In genomic region chr2:38475567-38475881, GRCh38 we compare ENCODE assay signal across 15 cellular contexts.
DNase-seq lines count a peak whose midpoint lies in the region; ATAC-seq and TF ChIP-seq lines count a peak whose summit lies in the region.
"Had no signal": no experiment of that assay in that cellular context is flagged by ENCODE, and none has a peak within 500 bp of the region (broad histone marks: within the 10 kb centered on the region; RNA-seq: fewer than 3 reads in every experiment).

No MANE protein-coding gene starts in this region.

- DNase-seq in NCI-H526 (lab: John Stamatoyannopoulos, UW) (peak; percentile 87 to 94), esophagus muscularis mucosa (ENCODE audit: extremely low spot score) (no peak), sigmoid colon (no peak), brain microvascular endothelial cell (no peak), DMS114 treated with DMSO at 0.1 percent for 48 hours (lab: John Stamatoyannopoulos, UW; ENCODE audit: unreplicated experiment) (no peak)
- DNase-seq in stimulated activated naive B cell treated with anti-CD40 and anti-IgM and Interleukin-4, amounts not matched to agents 10 μg/mL and 1 μg/mL and 100 μg/mL, for 72 hours, result no peak
- no peak for DNase-seq in activated naive CD8-positive, alpha-beta T cell treated with anti-CD3 and anti-CD28 coated beads, Interleukin-2, amount 50 U/mL, for 24 hours
- DNase-seq: BE2C; CD4-positive, alpha-beta memory T cell; DND-41; GDM1 had no signal

- 88% methylated on average over 3 of the region's 3 CpGs for WGBS in esophagus muscularis mucosa
- 93% methylated on average over 3 of the region's 3 CpGs for WGBS in sigmoid colon, 2 donors

- peak overlapping the region; percentile 8; the same call in 1 of the 2 replicates for H3K4me2 ChIP-seq in OCI-LY3 (ENCODE audit: low read length)
- H3K4me2 ChIP-seq: A549 had no signal

- H3K27me3 ChIP-seq in OCI-LY3 (ENCODE audit: low read depth, low read length) (peaks cover 29% of the 10 kb centered on the region), esophagus muscularis mucosa (no peaks in the 10 kb centered on the region), sigmoid colon (no peaks in the 10 kb centered on the region), brain microvascular endothelial cell (replicated peaks) (peaks cover 4% of the 10 kb centered on the region)
- H3K27me3 ChIP-seq: BE2C had no signal

- H3K79me2 ChIP-seq in OCI-LY3 (ENCODE audit: low read length), result no peaks in the 10 kb centered on the region

- TF ChIP-seq EP300 in esophagus muscularis mucosa (IDR thresholded peaks at IDR 0.05), result no peak
- no peak for TF ChIP-seq EP300 in sigmoid colon (IDR thresholded peaks at IDR 0.05)

- ATAC-seq in stimulated activated naive B cell treated with anti-CD40 and anti-IgM and Interleukin-4, amounts not matched to agents 10 μg/mL and 1 μg/mL and 100 μg/mL, for 72 hours (replicated peaks), result no peak
- ATAC-seq in activated naive CD8-positive, alpha-beta T cell treated with anti-CD3 and anti-CD28 coated beads, Interleukin-2, amount 50 U/mL, for 24 hours, result no peak
- ATAC-seq: A549 had no signal

- H3K9ac ChIP-seq in OCI-LY3 (ENCODE audit: low read length), result no peak overlapping the region

- no peak for TF ChIP-seq CTCF in OCI-LY3 (IDR thresholded peaks at IDR 0.05; ENCODE audit: low read depth, low read length)
- no peak for TF ChIP-seq CTCF in esophagus muscularis mucosa (IDR thresholded peaks at IDR 0.05)
- TF ChIP-seq CTCF in sigmoid colon (IDR thresholded peaks at IDR 0.05), result no peak
- TF ChIP-seq CTCF in brain microvascular endothelial cell (IDR thresholded peaks at IDR 0.05; ENCODE audit: low read depth, low read length, missing control alignments), result no peak

- no peak overlapping the region for H3K27ac ChIP-seq in OCI-LY3 (ENCODE audit: low read length)
- H3K27ac ChIP-seq in esophagus muscularis mucosa (replicated peaks in 1 of 4), result peak overlapping the region; percentile 68 to 74 (median 69)
- peak overlapping the region; percentile 15 to 60 (median 46) for H3K27ac ChIP-seq in sigmoid colon
- no peak overlapping the region for H3K27ac ChIP-seq in brain microvascular endothelial cell
- H3K27ac ChIP-seq: A549, C4-2B had no signal

- H2AFZ ChIP-seq in OCI-LY3 (ENCODE audit: low read depth, low read length), result no peak overlapping the region

- H3K36me3 Mint-ChIP-seq in stimulated activated naive B cell treated with anti-CD40 and anti-IgM and Interleukin-4, amounts not matched to agents 10 μg/mL and 1 μg/mL and 100 μg/mL, for 72 hours, result peaks cover under 1 to 2% of the 10 kb centered on the region in 2 donors
- H3K36me3 Mint-ChIP-seq in activated naive CD8-positive, alpha-beta T cell treated with anti-CD3 and anti-CD28 coated beads, Interleukin-2, amount 50 U/mL, for 24 hours (ENCODE audit: low read depth), result no peaks in the 10 kb centered on the region
- H3K36me3 Mint-ChIP-seq: CD4-positive, alpha-beta memory T cell had no signal

- intact Hi-C loops in esophagus muscularis mucosa (cut with DNase I), result no loop called here
- intact Hi-C loops in sigmoid colon (cut with DNase I), result no loop called here

- peaks cover 6 to 10% of the 10 kb centered on the region in 2 donors for H3K9me3 Mint-ChIP-seq in stimulated activated naive B cell treated with anti-CD40 and anti-IgM and Interleukin-4, amounts not matched to agents 10 μg/mL and 1 μg/mL and 100 μg/mL, for 72 hours
- H3K9me3 Mint-ChIP-seq in activated naive CD8-positive, alpha-beta T cell treated with anti-CD3 and anti-CD28 coated beads, Interleukin-2, amount 50 U/mL, for 24 hours, result peaks cover 7% of the 10 kb centered on the region

- peaks cover 27 to 50% of the 10 kb centered on the region in 2 donors for H3K27me3 Mint-ChIP-seq in stimulated activated naive B cell treated with anti-CD40 and anti-IgM and Interleukin-4, amounts not matched to agents 10 μg/mL and 1 μg/mL and 100 μg/mL, for 72 hours
- peaks cover 18% of the 10 kb centered on the region for H3K27me3 Mint-ChIP-seq in activated naive CD8-positive, alpha-beta T cell treated with anti-CD3 and anti-CD28 coated beads, Interleukin-2, amount 50 U/mL, for 24 hours

- H3K4me3 ChIP-seq in OCI-LY3 (ENCODE audit: low read length), result no peak overlapping the region
- no peak overlapping the region for H3K4me3 ChIP-seq in esophagus muscularis mucosa
- no peak overlapping the region for H3K4me3 ChIP-seq in sigmoid colon
- H3K4me3 ChIP-seq in brain microvascular endothelial cell (ENCODE audit: low read depth, low read length), result no peak overlapping the region
- H3K4me3 ChIP-seq: A549, HAP-1 had no signal

- H4K20me1 ChIP-seq in OCI-LY3 (ENCODE audit: insufficient read depth, low read length), result no peaks in the 10 kb centered on the region

- no peak for TF ChIP-seq POLR2A in esophagus muscularis mucosa (IDR thresholded peaks at IDR 0.05; ENCODE audit: low read depth)
- TF ChIP-seq POLR2A in sigmoid colon (IDR thresholded peaks at IDR 0.05), result no peak

- H3K4me3 Mint-ChIP-seq in stimulated activated naive B cell treated with anti-CD40 and anti-IgM and Interleukin-4, amounts not matched to agents 10 μg/mL and 1 μg/mL and 100 μg/mL, for 72 hours, result no peak overlapping the region
- no peak overlapping the region for H3K4me3 Mint-ChIP-seq in activated naive CD8-positive, alpha-beta T cell treated with anti-CD3 and anti-CD28 coated beads, Interleukin-2, amount 50 U/mL, for 24 hours
- H3K4me3 Mint-ChIP-seq: CD4-positive, alpha-beta memory T cell had no signal

- in situ Hi-C loops in brain microvascular endothelial cell (cut with HindIII; ENCODE audit: low pct_ligation_motif_present, low sequenced_read_pairs), result no loop called here

- H3K9me3 ChIP-seq in OCI-LY3 (ENCODE audit: insufficient read depth, low read length) (peaks cover 6% of the 10 kb centered on the region; the same call in 1 of the 2 replicates), esophagus muscularis mucosa (peaks cover 0 to 7% (median 5%) of the 10 kb centered on the region in 4 donors), sigmoid colon (peaks cover 0 to 2% (median under 1%) of the 10 kb centered on the region in 4 donors)
- H3K9me3 ChIP-seq: BE2C had no signal

- peaks cover 4 to 5% of the 10 kb centered on the region in 2 donors for H3K4me1 Mint-ChIP-seq in stimulated activated naive B cell treated with anti-CD40 and anti-IgM and Interleukin-4, amounts not matched to agents 10 μg/mL and 1 μg/mL and 100 μg/mL, for 72 hours
- peaks cover 24% of the 10 kb centered on the region for H3K4me1 Mint-ChIP-seq in activated naive CD8-positive, alpha-beta T cell treated with anti-CD3 and anti-CD28 coated beads, Interleukin-2, amount 50 U/mL, for 24 hours

- H3K27ac Mint-ChIP-seq in stimulated activated naive B cell treated with anti-CD40 and anti-IgM and Interleukin-4, amounts not matched to agents 10 μg/mL and 1 μg/mL and 100 μg/mL, for 72 hours, result no peak overlapping the region
- H3K27ac Mint-ChIP-seq in activated naive CD8-positive, alpha-beta T cell treated with anti-CD3 and anti-CD28 coated beads, Interleukin-2, amount 50 U/mL, for 24 hours, result no peak overlapping the region
- H3K27ac Mint-ChIP-seq: CD4-positive, alpha-beta memory T cell had no signal

- H3K36me3 ChIP-seq in OCI-LY3 (replicated peaks; ENCODE audit: low read depth, low read length) (peaks cover 1% of the 10 kb centered on the region), esophagus muscularis mucosa (peaks cover 0 to 2% (median 0%) of the 10 kb centered on the region in 4 donors), sigmoid colon (peaks cover 0 to 4% (median under 1%) of the 10 kb centered on the region in 4 donors), brain microvascular endothelial cell (replicated peaks) (no peaks in the 10 kb centered on the region)
- H3K36me3 ChIP-seq: BE2C, HAP-1 had no signal

- peaks cover 26% of the 10 kb centered on the region for H3K4me1 ChIP-seq in OCI-LY3 (ENCODE audit: low read length)
- peaks cover 0 to 40% (median 19%) of the 10 kb centered on the region in 4 donors for H3K4me1 ChIP-seq in esophagus muscularis mucosa
- H3K4me1 ChIP-seq in sigmoid colon, result peaks cover 0 to 16% (median 6%) of the 10 kb centered on the region in 4 donors
- H3K4me1 ChIP-seq: A549, BE2C, HAP-1 had no signal

Comparison
In these comparisons a context has a peak if more than half of its experiments do, and no peak if none do; other contexts are left out.
1. DNase-seq: peak in NCI-H526 (2 of 2); none in esophagus muscularis mucosa (single experiment), sigmoid colon (single experiment), brain microvascular endothelial cell (single experiment), stimulated activated naive B cell treated with anti-CD40 and anti-IgM and Interleukin-4, amounts not matched to agents 10 μg/mL and 1 μg/mL and 100 μg/mL, for 72 hours (single experiment), DMS114 treated with DMSO at 0.1 percent for 48 hours (single experiment) and activated naive CD8-positive, alpha-beta T cell treated with anti-CD3 and anti-CD28 coated beads, Interleukin-2, amount 50 U/mL, for 24 hours (single experiment).
2. H3K27ac ChIP-seq: peak in esophagus muscularis mucosa (4 of 4) and sigmoid colon (4 of 4); none in OCI-LY3 (single experiment) and brain microvascular endothelial cell (single experiment).